In genomic region chr2:7007488-7007845, GRCh38 we compare ENCODE assay signal across 12 cellular contexts.
DNase-seq lines count a peak whose midpoint lies in the region; ATAC-seq and TF ChIP-seq lines count a peak whose summit lies in the region.
"Had no signal": no experiment of that assay in that cellular context is flagged by ENCODE, and none has a peak within 500 bp of the region (broad histone marks: within the 10 kb centered on the region; RNA-seq: fewer than 3 reads in every experiment).

No MANE protein-coding gene starts in this region.

- H3K36me3 ChIP-seq in lower lobe of right lung = no peaks in the 10 kb centered on the region
- H3K36me3 ChIP-seq in thyroid gland = no peaks in the 10 kb centered on the region

- no peaks in the 10 kb centered on the region for H3K9me3 Mint-ChIP-seq in activated CD8-positive, alpha-beta T cell treated with anti-CD3 and anti-CD28 coated beads, Interleukin-2, amount 10 ng/mL, durations not matched to agents 7 days and 5 days (ENCODE audit: insufficient read depth)
- H3K9me3 Mint-ChIP-seq in activated CD8-positive, alpha-beta T cell treated with anti-CD3 and anti-CD28 coated beads for 36 hours = no peaks in the 10 kb centered on the region

- no peak for DNase-seq in activated CD8-positive, alpha-beta T cell treated with anti-CD3 and anti-CD28 coated beads, Interleukin-2, amount 10 ng/mL, durations not matched to agents 7 days and 5 days
- DNase-seq in activated CD8-positive, alpha-beta T cell treated with anti-CD3 and anti-CD28 coated beads for 36 hours = no peak
- DNase-seq in lower lobe of right lung = no peak
- no peak for DNase-seq in thyroid gland
- DNase-seq in OCI-M2 (lab: John Stamatoyannopoulos, UW; ENCODE audit: unreplicated experiment) = no peak
- no peak for DNase-seq in activated CD8-positive, alpha-beta memory T cell treated with anti-CD3 and anti-CD28 coated beads, Interleukin-2, amount 50 U/mL, for 4 hours
- DNase-seq: 8988T; activated CD4-positive, alpha-beta T cell treated with anti-CD3 and anti-CD28 coated beads for 1 hour; activated naive CD4-positive, alpha-beta T cell treated with anti-CD3 and anti-CD28 coated beads, Interleukin-2, amount 50 U/mL, for 16 hours had no signal

- WGBS in thyroid gland, 2 donors = 74 to 84% methylated on average over 9 of the region's 9 CpGs

- TF ChIP-seq CTCF in activated CD8-positive, alpha-beta T cell treated with anti-CD3 and anti-CD28 coated beads for 36 hours (IDR thresholded peaks at IDR 0.05) = no peak
- TF ChIP-seq CTCF in lower lobe of right lung (IDR thresholded peaks at IDR 0.05) (no peak), thyroid gland (IDR thresholded peaks at IDR 0.05) (no peak)

- H3K27ac ChIP-seq in lower lobe of right lung = peak overlapping the region; percentile 51
- peak overlapping the region in 2 of 3 donors; percentile 52 to 59 for H3K27ac ChIP-seq in thyroid gland
- H3K27ac ChIP-seq: RWPE1 had no signal

- H3K4me1 Mint-ChIP-seq in activated CD8-positive, alpha-beta T cell treated with anti-CD3 and anti-CD28 coated beads, Interleukin-2, amount 10 ng/mL, durations not matched to agents 7 days and 5 days (ENCODE audit: low read depth) = peaks cover 2% of the 10 kb centered on the region
- peaks cover 5% of the 10 kb centered on the region for H3K4me1 Mint-ChIP-seq in activated CD8-positive, alpha-beta T cell treated with anti-CD3 and anti-CD28 coated beads for 36 hours (ENCODE audit: low read depth)

- CTCF ChIA-PET in activated CD8-positive, alpha-beta T cell treated with anti-CD3 and anti-CD28 coated beads, Interleukin-2, amount 10 ng/mL, durations not matched to agents 7 days and 5 days (lab: Charles Lee) = no interaction called here
- CTCF ChIA-PET in activated CD8-positive, alpha-beta T cell treated with anti-CD3 and anti-CD28 coated beads for 36 hours (lab: Charles Lee) = no interaction called here

- H3K9me3 ChIP-seq in lower lobe of right lung (no peaks in the 10 kb centered on the region), thyroid gland (no peaks in the 10 kb centered on the region)

- H3K27ac Mint-ChIP-seq in activated CD8-positive, alpha-beta T cell treated with anti-CD3 and anti-CD28 coated beads, Interleukin-2, amount 10 ng/mL, durations not matched to agents 7 days and 5 days = peak overlapping the region; percentile 60
- no peak overlapping the region for H3K27ac Mint-ChIP-seq in activated CD8-positive, alpha-beta T cell treated with anti-CD3 and anti-CD28 coated beads for 36 hours

- intact Hi-C loops in activated CD8-positive, alpha-beta T cell treated with anti-CD3 and anti-CD28 coated beads for 36 hours (cut with micrococcal nuclease) = no loop called here
- intact Hi-C loops in lower lobe of right lung (cut with DNase I) (no loop called here), thyroid gland (cut with DNase I) (no loop called here)

- no peak for TF ChIP-seq POLR2A in thyroid gland (IDR thresholded peaks at IDR 0.05)

- no peak overlapping the region for H3K4me3 Mint-ChIP-seq in activated CD8-positive, alpha-beta T cell treated with anti-CD3 and anti-CD28 coated beads, Interleukin-2, amount 10 ng/mL, durations not matched to agents 7 days and 5 days
- no peak overlapping the region for H3K4me3 Mint-ChIP-seq in activated CD8-positive, alpha-beta T cell treated with anti-CD3 and anti-CD28 coated beads for 36 hours

- no peaks in the 10 kb centered on the region for H3K27me3 ChIP-seq in lower lobe of right lung (ENCODE audit: low read depth)
- H3K27me3 ChIP-seq in thyroid gland = no peaks in the 10 kb centered on the region

- ATAC-seq in activated CD8-positive, alpha-beta T cell treated with anti-CD3 and anti-CD28 coated beads, Interleukin-2, amount 10 ng/mL, durations not matched to agents 7 days and 5 days = no peak
- no peak for ATAC-seq in activated CD8-positive, alpha-beta T cell treated with anti-CD3 and anti-CD28 coated beads for 36 hours
- ATAC-seq in HG03460 (IDR thresholded peaks at IDR 0.05; ENCODE audit: unreplicated experiment) (peak; percentile 23), lower lobe of right lung (no peak), GM19035 (IDR thresholded peaks at IDR 0.05; ENCODE audit: unreplicated experiment) (no peak)

- peaks cover 27% of the 10 kb centered on the region for H3K36me3 Mint-ChIP-seq in activated CD8-positive, alpha-beta T cell treated with anti-CD3 and anti-CD28 coated beads, Interleukin-2, amount 10 ng/mL, durations not matched to agents 7 days and 5 days (ENCODE audit: low read depth)
- H3K36me3 Mint-ChIP-seq in activated CD8-positive, alpha-beta T cell treated with anti-CD3 and anti-CD28 coated beads for 36 hours (ENCODE audit: low read depth) = peaks cover 2% of the 10 kb centered on the region

- H3K4me1 ChIP-seq in lower lobe of right lung (peaks cover 41% of the 10 kb centered on the region), thyroid gland (peaks cover 6 to 39% of the 10 kb centered on the region in 2 donors)

- POLR2A ChIA-PET in activated CD8-positive, alpha-beta T cell treated with anti-CD3 and anti-CD28 coated beads, Interleukin-2, amount 10 ng/mL, durations not matched to agents 7 days and 5 days (lab: Charles Lee) = interaction anchor here (0.6 kb wide), 1 partner anchor 89 kb away, joined by 3 read pairs; no protein-coding TSS in a partner anchor
- POLR2A ChIA-PET in activated CD8-positive, alpha-beta T cell treated with anti-CD3 and anti-CD28 coated beads for 36 hours (lab: Charles Lee) = interaction anchor here (0.6 to 0.7 kb wide), 2 partner anchors 13 to 149 kb away, joined by 3 read pairs; no protein-coding TSS in a partner anchor

- H3K27me3 Mint-ChIP-seq in activated CD8-positive, alpha-beta T cell treated with anti-CD3 and anti-CD28 coated beads, Interleukin-2, amount 10 ng/mL, durations not matched to agents 7 days and 5 days (ENCODE audit: low read depth) = no peaks in the 10 kb centered on the region
- no peaks in the 10 kb centered on the region for H3K27me3 Mint-ChIP-seq in activated CD8-positive, alpha-beta T cell treated with anti-CD3 and anti-CD28 coated beads for 36 hours

- H3K4me3 ChIP-seq in lower lobe of right lung = peak overlapping the region; percentile 12
- no peak overlapping the region for H3K4me3 ChIP-seq in thyroid gland (replicated peaks in 1 of 3)
